ENCODE assay signal across 2 cellular contexts in the genomic region with DNA sequence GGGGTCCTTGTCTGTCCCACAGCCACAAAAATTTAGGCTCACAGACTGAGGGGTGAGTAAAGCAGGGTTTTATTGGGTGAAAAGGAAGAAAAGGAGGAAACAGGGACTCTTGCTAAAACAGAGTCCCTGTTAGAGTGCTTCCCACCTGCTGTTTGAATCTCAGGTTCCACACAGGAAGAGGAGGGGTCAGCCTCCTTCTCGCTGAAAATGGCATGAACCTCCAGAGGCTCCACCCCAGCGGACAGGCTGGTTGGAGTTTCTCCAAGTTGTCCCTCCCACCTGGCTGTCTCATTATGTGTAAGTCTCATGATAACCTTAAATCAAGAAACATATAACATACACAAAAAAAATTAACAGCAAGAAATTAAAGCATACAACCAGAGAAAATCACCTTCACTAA.
TF ChIP-seq lines count a peak whose summit lies in the region.

No MANE protein-coding gene starts in this region.

TF ChIP-seq in HCT116, 20 proteins besides CTCF, POLR2A, EP300 and RAD21:
- TF ChIP-seq CBX3 (IDR thresholded peaks at IDR 0.05; ENCODE audit: low read depth), result no peak
- no peak for TF ChIP-seq ZNF274 (IDR thresholded peaks at IDR 0.05; ENCODE audit: low read depth, low read length)
- TF ChIP-seq ZFX (IDR thresholded peaks at IDR 0.05), result no peak
- TF ChIP-seq EGR1 (IDR thresholded peaks at IDR 0.05; ENCODE audit: low read depth), result no peak
- TF ChIP-seq, protein P1, sequence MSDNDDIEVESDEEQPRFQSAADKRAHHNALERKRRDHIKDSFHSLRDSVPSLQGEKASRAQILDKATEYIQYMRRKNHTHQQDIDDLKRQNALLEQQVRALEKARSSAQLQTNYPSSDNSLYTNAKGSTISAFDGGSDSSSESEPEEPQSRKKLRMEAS (IDR thresholded peaks at IDR 0.05), result no peak
- TF ChIP-seq ELF1 (IDR thresholded peaks at IDR 0.05; ENCODE audit: borderline replicate concordance, low read depth), result no peak
- TF ChIP-seq, protein P2, sequence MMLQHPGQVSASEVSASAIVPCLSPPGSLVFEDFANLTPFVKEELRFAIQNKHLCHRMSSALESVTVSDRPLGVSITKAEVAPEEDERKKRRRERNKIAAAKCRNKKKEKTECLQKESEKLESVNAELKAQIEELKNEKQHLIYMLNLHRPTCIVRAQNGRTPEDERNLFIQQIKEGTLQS (IDR thresholded peaks at IDR 0.05), result no peak
- TF ChIP-seq SP1 (IDR thresholded peaks at IDR 0.05; ENCODE audit: low read depth), result no peak

TF ChIP-seq in WTC11, 78 proteins besides CTCF, POLR2A, EP300 and RAD21:
- no peak for TF ChIP-seq ZBTB21 (CRISPR knock-in tag; IDR thresholded peaks at IDR 0.05; ENCODE audit: borderline replicate concordance)
- TF ChIP-seq, protein P3, sequence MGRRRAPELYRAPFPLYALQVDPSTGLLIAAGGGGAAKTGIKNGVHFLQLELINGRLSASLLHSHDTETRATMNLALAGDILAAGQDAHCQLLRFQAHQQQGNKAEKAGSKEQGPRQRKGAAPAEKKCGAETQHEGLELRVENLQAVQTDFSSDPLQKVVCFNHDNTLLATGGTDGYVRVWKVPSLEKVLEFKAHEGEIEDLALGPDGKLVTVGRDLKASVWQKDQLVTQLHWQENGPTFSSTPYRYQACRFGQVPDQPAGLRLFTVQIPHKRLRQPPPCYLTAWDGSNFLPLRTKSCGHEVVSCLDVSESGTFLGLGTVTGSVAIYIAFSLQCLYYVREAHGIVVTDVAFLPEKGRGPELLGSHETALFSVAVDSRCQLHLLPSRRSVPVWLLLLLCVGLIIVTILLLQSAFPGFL (CRISPR knock-in tag; IDR thresholded peaks at IDR 0.05; ENCODE audit: borderline replicate concordance), result no peak
- no peak for TF ChIP-seq ETV6 (CRISPR knock-in tag; IDR thresholded peaks at IDR 0.05)
- TF ChIP-seq FOXP1 (CRISPR knock-in tag; IDR thresholded peaks at IDR 0.05; ENCODE audit: borderline replicate concordance), result no peak
- TF ChIP-seq TEAD4 (CRISPR knock-in tag; IDR thresholded peaks at IDR 0.05), result no peak
- TF ChIP-seq, protein P4, sequence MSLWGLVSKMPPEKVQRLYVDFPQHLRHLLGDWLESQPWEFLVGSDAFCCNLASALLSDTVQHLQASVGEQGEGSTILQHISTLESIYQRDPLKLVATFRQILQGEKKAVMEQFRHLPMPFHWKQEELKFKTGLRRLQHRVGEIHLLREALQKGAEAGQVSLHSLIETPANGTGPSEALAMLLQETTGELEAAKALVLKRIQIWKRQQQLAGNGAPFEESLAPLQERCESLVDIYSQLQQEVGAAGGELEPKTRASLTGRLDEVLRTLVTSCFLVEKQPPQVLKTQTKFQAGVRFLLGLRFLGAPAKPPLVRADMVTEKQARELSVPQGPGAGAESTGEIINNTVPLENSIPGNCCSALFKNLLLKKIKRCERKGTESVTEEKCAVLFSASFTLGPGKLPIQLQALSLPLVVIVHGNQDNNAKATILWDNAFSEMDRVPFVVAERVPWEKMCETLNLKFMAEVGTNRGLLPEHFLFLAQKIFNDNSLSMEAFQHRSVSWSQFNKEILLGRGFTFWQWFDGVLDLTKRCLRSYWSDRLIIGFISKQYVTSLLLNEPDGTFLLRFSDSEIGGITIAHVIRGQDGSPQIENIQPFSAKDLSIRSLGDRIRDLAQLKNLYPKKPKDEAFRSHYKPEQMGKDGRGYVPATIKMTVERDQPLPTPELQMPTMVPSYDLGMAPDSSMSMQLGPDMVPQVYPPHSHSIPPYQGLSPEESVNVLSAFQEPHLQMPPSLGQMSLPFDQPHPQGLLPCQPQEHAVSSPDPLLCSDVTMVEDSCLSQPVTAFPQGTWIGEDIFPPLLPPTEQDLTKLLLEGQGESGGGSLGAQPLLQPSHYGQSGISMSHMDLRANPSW (CRISPR knock-in tag; conservative IDR thresholded peaks at IDR 0.05; ENCODE audit: low read depth), result no peak
- no peak for TF ChIP-seq MXD4 (CRISPR knock-in tag; IDR thresholded peaks at IDR 0.05; ENCODE audit: borderline replicate concordance)
- TF ChIP-seq, protein P5, sequence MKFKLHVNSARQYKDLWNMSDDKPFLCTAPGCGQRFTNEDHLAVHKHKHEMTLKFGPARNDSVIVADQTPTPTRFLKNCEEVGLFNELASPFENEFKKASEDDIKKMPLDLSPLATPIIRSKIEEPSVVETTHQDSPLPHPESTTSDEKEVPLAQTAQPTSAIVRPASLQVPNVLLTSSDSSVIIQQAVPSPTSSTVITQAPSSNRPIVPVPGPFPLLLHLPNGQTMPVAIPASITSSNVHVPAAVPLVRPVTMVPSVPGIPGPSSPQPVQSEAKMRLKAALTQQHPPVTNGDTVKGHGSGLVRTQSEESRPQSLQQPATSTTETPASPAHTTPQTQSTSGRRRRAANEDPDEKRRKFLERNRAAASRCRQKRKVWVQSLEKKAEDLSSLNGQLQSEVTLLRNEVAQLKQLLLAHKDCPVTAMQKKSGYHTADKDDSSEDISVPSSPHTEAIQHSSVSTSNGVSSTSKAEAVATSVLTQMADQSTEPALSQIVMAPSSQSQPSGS (CRISPR knock-in tag; IDR thresholded peaks at IDR 0.05; ENCODE audit: borderline replicate concordance, low read depth), result no peak
- TF ChIP-seq ELF4 (CRISPR knock-in tag; IDR thresholded peaks at IDR 0.05; ENCODE audit: low read depth), result no peak
- TF ChIP-seq, protein P6, sequence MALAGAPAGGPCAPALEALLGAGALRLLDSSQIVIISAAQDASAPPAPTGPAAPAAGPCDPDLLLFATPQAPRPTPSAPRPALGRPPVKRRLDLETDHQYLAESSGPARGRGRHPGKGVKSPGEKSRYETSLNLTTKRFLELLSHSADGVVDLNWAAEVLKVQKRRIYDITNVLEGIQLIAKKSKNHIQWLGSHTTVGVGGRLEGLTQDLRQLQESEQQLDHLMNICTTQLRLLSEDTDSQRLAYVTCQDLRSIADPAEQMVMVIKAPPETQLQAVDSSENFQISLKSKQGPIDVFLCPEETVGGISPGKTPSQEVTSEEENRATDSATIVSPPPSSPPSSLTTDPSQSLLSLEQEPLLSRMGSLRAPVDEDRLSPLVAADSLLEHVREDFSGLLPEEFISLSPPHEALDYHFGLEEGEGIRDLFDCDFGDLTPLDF (CRISPR knock-in tag; IDR thresholded peaks at IDR 0.05), result no peak
- no peak for TF ChIP-seq ATF1 (CRISPR knock-in tag; IDR thresholded peaks at IDR 0.05)
- TF ChIP-seq SOX15 (CRISPR knock-in tag; IDR thresholded peaks at IDR 0.05), result no peak
- no peak for TF ChIP-seq RORB (CRISPR knock-in tag; IDR thresholded peaks at IDR 0.05)
- TF ChIP-seq, protein P7, sequence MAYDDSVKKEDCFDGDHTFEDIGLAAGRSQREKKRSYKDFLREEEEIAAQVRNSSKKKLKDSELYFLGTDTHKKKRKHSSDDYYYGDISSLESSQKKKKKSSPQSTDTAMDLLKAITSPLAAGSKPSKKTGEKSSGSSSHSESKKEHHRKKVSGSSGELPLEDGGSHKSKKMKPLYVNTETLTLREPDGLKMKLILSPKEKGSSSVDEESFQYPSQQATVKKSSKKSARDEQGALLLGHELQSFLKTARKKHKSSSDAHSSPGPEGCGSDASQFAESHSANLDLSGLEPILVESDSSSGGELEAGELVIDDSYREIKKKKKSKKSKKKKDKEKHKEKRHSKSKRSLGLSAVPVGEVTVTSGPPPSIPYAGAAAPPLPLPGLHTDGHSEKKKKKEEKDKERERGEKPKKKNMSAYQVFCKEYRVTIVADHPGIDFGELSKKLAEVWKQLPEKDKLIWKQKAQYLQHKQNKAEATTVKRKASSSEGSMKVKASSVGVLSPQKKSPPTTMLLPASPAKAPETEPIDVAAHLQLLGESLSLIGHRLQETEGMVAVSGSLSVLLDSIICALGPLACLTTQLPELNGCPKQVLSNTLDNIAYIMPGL (CRISPR knock-in tag; IDR thresholded peaks at IDR 0.05), result no peak
- TF ChIP-seq GRHL2 (CRISPR knock-in tag; IDR thresholded peaks at IDR 0.05; ENCODE audit: insufficient replicate concordance, severe bottlenecking), result no peak
- no peak for TF ChIP-seq GABPB1 (CRISPR knock-in tag; IDR thresholded peaks at IDR 0.05)
- TF ChIP-seq, protein P2 (CRISPR knock-in tag; conservative IDR thresholded peaks at IDR 0.05), result no peak
- TF ChIP-seq ZNF396 (CRISPR knock-in tag; IDR thresholded peaks at IDR 0.05; ENCODE audit: borderline replicate concordance), result no peak
